ENCODE assay signal across 20 cellular contexts in the genomic region with DNA sequence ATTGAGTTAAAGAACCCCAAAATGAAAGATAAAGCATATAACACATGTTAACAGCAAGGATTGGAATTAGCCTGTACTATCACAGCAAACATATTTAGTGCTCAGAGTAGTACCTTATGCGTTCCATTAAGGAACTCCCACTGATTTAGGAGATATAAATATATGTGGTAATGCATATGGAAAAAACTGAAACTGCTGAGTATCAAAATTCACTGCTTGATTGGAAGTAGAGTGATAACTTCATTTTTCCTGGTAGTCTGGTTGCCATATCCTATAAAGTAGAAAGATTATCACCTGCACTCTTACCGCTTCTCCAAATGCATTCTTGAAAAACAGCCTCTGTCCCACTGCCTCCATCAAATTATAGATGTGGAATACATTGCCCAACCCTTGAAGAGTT.
"Had no signal": no experiment of that assay in that cellular context is flagged by ENCODE, and none has a peak within 500 bp of the region (broad histone marks: within the 10 kb centered on the region; RNA-seq: fewer than 3 reads in every experiment).

No MANE protein-coding gene starts in this region.

- H3K9me3 ChIP-seq: colonic mucosa, heart left ventricle, pancreas, prostate gland, tibial nerve, upper lobe of right lung, vagina had no signal

- H3K36me3 ChIP-seq: colonic mucosa, prostate gland, vagina had no signal

- H3K27me3 Mint-ChIP-seq: naive B cell had no signal

- H3K4me1 Mint-ChIP-seq: endodermal cell, naive B cell had no signal

- H3K27ac Mint-ChIP-seq: endodermal cell had no signal

- H3K4me3 Mint-ChIP-seq: endodermal cell, naive B cell, nephron had no signal

- H3K27ac ChIP-seq: colonic mucosa, heart left ventricle, pancreas, prostate gland, tibial nerve, upper lobe of right lung, vagina had no signal

- DNase-seq: colonic mucosa; dermis blood vessel endothelial cell; endodermal cell; heart left ventricle; hypothalamus; kidney glomerular epithelial cell; mesendoderm; naive B cell; occipital lobe; pancreas; retina; stimulated activated CD4-positive, alpha-beta T cell treated with anti-CD3 and anti-CD28 coated beads, Interleukin-2, amount 100 ng/mL, for 24 hours; stimulated activated CD4-positive, alpha-beta T cell treated with anti-CD3 and anti-CD28 coated beads, Interleukin-4, amount 100 ng/mL, for 4 hours; stimulated activated naive CD4-positive, alpha-beta T cell; upper lobe of right lung had no signal

- H3K27me3 ChIP-seq: colonic mucosa, heart left ventricle, pancreas, tibial nerve, upper lobe of right lung, vagina had no signal

- ATAC-seq: heart left ventricle, pancreas, sciatic nerve, upper lobe of right lung had no signal

- H3K4me1 ChIP-seq: colonic mucosa, pancreas, prostate gland, tibial nerve, upper lobe of right lung had no signal

- H3K9me3 Mint-ChIP-seq: endodermal cell, nephron had no signal

- H3K4me3 ChIP-seq: colonic mucosa, heart left ventricle, pancreas, prostate gland, tibial nerve, upper lobe of right lung, vagina had no signal
